8 cellular contexts compared by ENCODE assay signal in genomic region chr3:125971997-125972944, GRCh38. TPM values are rescaled to one million over a fixed set of nuclear protein-coding genes. Genes with fewer than 3 reads are reported as not detected.
DNase-seq lines count a peak whose midpoint lies in the region; ATAC-seq and TF ChIP-seq lines count a peak whose summit lies in the region.
"Not testable (repeated sequence)": the region's sequence is repeated elsewhere in the genome, so short reads cannot be mapped to it uniquely, and the experiment has no call there.

No MANE protein-coding gene starts in this region.

- H3K9me3 Mint-ChIP-seq in CD8-positive, alpha-beta T cell; activated naive CD4-positive, alpha-beta T cell treated with anti-CD3 and anti-CD28 coated beads, Interleukin-2, amount 50 U/mL, for 24 hours: not testable (repeated sequence)

- not testable (repeated sequence) for H3K36me3 ChIP-seq in CD8-positive, alpha-beta T cell (ENCODE audit: insufficient read depth, low read length); SJSA1; mesodermal cell (ENCODE audit: control insufficient read depth, insufficient read depth, low read length)

- peak in 5 of 7 experiments; percentile 25 to 61 (median 27) for DNase-seq in CD8-positive, alpha-beta T cell
- DNase-seq in NB4 (ENCODE audit: low read depth) (peak; percentile 13), SJSA1 (ENCODE audit: low read depth in 1 of 2, low spot score in 2 of 2) (peak; percentile 33 to 42), fibroblast of pulmonary artery (ENCODE audit: low read depth) (peak; percentile 40)
- DNase-seq in stimulated activated CD4-positive, alpha-beta T cell treated with anti-CD3 and anti-CD28 coated beads, Interleukin-4, amount 100 ng/mL, for 48 hours (ENCODE audit: low read depth in 2 of 2), result peak; percentile 9 to 10

- H3K4me3 Mint-ChIP-seq in CD8-positive, alpha-beta T cell, result not testable (repeated sequence)
- peak overlapping the region; percentile 72 for H3K4me3 Mint-ChIP-seq in activated naive CD4-positive, alpha-beta T cell treated with anti-CD3 and anti-CD28 coated beads, Interleukin-2, amount 50 U/mL, for 24 hours

- H3K4me1 ChIP-seq in CD8-positive, alpha-beta T cell (ENCODE audit: insufficient read depth, low read length); SJSA1 (replicated peaks); mesodermal cell (ENCODE audit: control insufficient read depth, insufficient read depth, low read length, poor library complexity, severe bottlenecking): not testable (repeated sequence)

- CTCF ChIA-PET in CD8-positive, alpha-beta T cell (lab: Charles Lee), result interaction anchor here (1.6 kb wide), 1 partner anchor 116 kb away, joined by 4 read pairs; no protein-coding TSS in a partner anchor

- H3K36me3 Mint-ChIP-seq in CD8-positive, alpha-beta T cell; activated naive CD4-positive, alpha-beta T cell treated with anti-CD3 and anti-CD28 coated beads, Interleukin-2, amount 50 U/mL, for 24 hours: not testable (repeated sequence)

- intact Hi-C loops in CD8-positive, alpha-beta T cell (cut with DNase I, micrococcal nuclease), result loop anchor here (5.0 to 10.0 kb wide), 2 partner anchors 110 to 113 kb away; partner anchors contain the start of gene SLC41A3 (in 2 of the 2)

- H3K4me1 Mint-ChIP-seq in CD8-positive, alpha-beta T cell (ENCODE audit: low read depth); activated naive CD4-positive, alpha-beta T cell treated with anti-CD3 and anti-CD28 coated beads, Interleukin-2, amount 50 U/mL, for 24 hours: not testable (repeated sequence)

- TF ChIP-seq CTCF in CD8-positive, alpha-beta T cell (IDR thresholded peaks at IDR 0.05), result peak; percentile 74
- TF ChIP-seq CTCF in NB4 (IDR thresholded peaks at IDR 0.05; ENCODE audit: low read depth, low read length) (peak; percentile 46), fibroblast of pulmonary artery (IDR thresholded peaks at IDR 0.05; ENCODE audit: low read length, missing control alignments) (peak; percentile 59)

- H3K27ac ChIP-seq in CD8-positive, alpha-beta T cell (ENCODE audit: low read depth, low read length); SJSA1; mesodermal cell (ENCODE audit: low read depth, low read length, severe bottlenecking): not testable (repeated sequence)

- 5 to 6% methylated on average over 12 to 16 of the region's 31 CpGs for WGBS in mesodermal cell (ENCODE audit: insufficient coverage in 2 of 2), 2 experiments

- H3K4me3 ChIP-seq in CD8-positive, alpha-beta T cell (ENCODE audit: low read depth, low read length); NB4 (ENCODE audit: low read depth, low read length); SJSA1: not testable (repeated sequence)
- H3K4me3 ChIP-seq in fibroblast of pulmonary artery (replicated peaks; ENCODE audit: low read depth, low read length) (peak overlapping the region; percentile 28), mesodermal cell (ENCODE audit: extremely low read depth, insufficient read depth, low read length, poor library complexity, severe bottlenecking) (peak overlapping the region; percentile 33)

- peaks cover 30% of the 10 kb centered on the region for H3K27me3 Mint-ChIP-seq in CD8-positive, alpha-beta T cell (ENCODE audit: low read depth)
- peaks cover 14% of the 10 kb centered on the region for H3K27me3 Mint-ChIP-seq in activated naive CD4-positive, alpha-beta T cell treated with anti-CD3 and anti-CD28 coated beads, Interleukin-2, amount 50 U/mL, for 24 hours

- not testable (repeated sequence) for TF ChIP-seq POLR2A in NB4 (IDR thresholded peaks at IDR 0.05; ENCODE audit: extremely low read depth, insufficient read length)

- H3K27me3 ChIP-seq in CD8-positive, alpha-beta T cell (ENCODE audit: insufficient read depth, low read length), result not testable (repeated sequence)
- peaks cover 15% of the 10 kb centered on the region for H3K27me3 ChIP-seq in SJSA1 (replicated peaks)

- H3K9me3 ChIP-seq in CD8-positive, alpha-beta T cell (ENCODE audit: low read length); SJSA1 (replicated peaks); mesodermal cell (ENCODE audit: control insufficient read depth, low read length): not testable (repeated sequence)

- POLR2A ChIA-PET in CD8-positive, alpha-beta T cell (lab: Charles Lee), result not testable (repeated sequence)

- ATAC-seq in CD8-positive, alpha-beta T cell, result peak; percentile 72
- ATAC-seq in GM21528 (IDR thresholded peaks at IDR 0.05; ENCODE audit: low FRiP score, unreplicated experiment), result peak; percentile 74

- H3K27ac Mint-ChIP-seq in CD8-positive, alpha-beta T cell; activated naive CD4-positive, alpha-beta T cell treated with anti-CD3 and anti-CD28 coated beads, Interleukin-2, amount 50 U/mL, for 24 hours: not testable (repeated sequence)

RNA-seq across cellular contexts. Expression of gene ROPN1B, which starts 3.3 kb away (rescaled TPM):
- total RNA-seq in CD8-positive, alpha-beta T cell, result not detected
- total RNA-seq in SJSA1 (2014; rRNA removed; shearing (Covaris generic)), result not detected in 2 replicates
- polyA plus RNA-seq in mesodermal cell (2013, experiment 1 of 2), result not detected
- polyA plus RNA-seq in mesodermal cell (2013, experiment 2 of 2), result not detected
